19 cellular contexts compared by ENCODE assay signal in genomic region chr17:62737513-62737912, GRCh38.
DNase-seq lines count a peak whose midpoint lies in the region; ATAC-seq and TF ChIP-seq lines count a peak whose summit lies in the region.
"Had no signal": no experiment of that assay in that cellular context is flagged by ENCODE, and none has a peak within 500 bp of the region (broad histone marks: within the 10 kb centered on the region; RNA-seq: fewer than 3 reads in every experiment).

No MANE protein-coding gene starts in this region.

- H3K27me3 ChIP-seq in endodermal cell (ENCODE audit: control insufficient read depth, insufficient read depth, low read length, poor library complexity, severe bottlenecking) = no peaks in the 10 kb centered on the region
- no peaks in the 10 kb centered on the region for H3K27me3 ChIP-seq in HAP-1 (ENCODE audit: low read depth)
- H3K27me3 ChIP-seq: esophagus muscularis mucosa, testis had no signal

- no peak overlapping the region for H3K9ac ChIP-seq in endodermal cell (ENCODE audit: extremely low read depth, low read length, poor library complexity, severe bottlenecking)

- ATAC-seq in activated naive CD8-positive, alpha-beta T cell treated with anti-CD3 and anti-CD28 coated beads, Interleukin-2, amount 50 U/mL, for 24 hours = peak; percentile 76
- peak; percentile 61 for ATAC-seq in HG02885 (IDR thresholded peaks at IDR 0.05; ENCODE audit: poor library complexity, unreplicated experiment)
- ATAC-seq: activated CD8-positive, alpha-beta memory T cell treated with anti-CD3 and anti-CD28 coated beads, Interleukin-2, amount 10 ng/mL, durations not matched to agents 7 days and 5 days; left ventricle myocardium superior; T-cell had no signal

- H3K9me3 ChIP-seq in endodermal cell (ENCODE audit: control insufficient read depth, low read length) (no peaks in the 10 kb centered on the region), HAP-1 (no peaks in the 10 kb centered on the region)
- H3K9me3 ChIP-seq: esophagus muscularis mucosa, testis had no signal

- H3K36me3 Mint-ChIP-seq in activated naive CD8-positive, alpha-beta T cell treated with anti-CD3 and anti-CD28 coated beads, Interleukin-2, amount 50 U/mL, for 24 hours (ENCODE audit: low read depth) = no peaks in the 10 kb centered on the region
- H3K36me3 Mint-ChIP-seq in activated naive CD8-positive, alpha-beta T cell treated with anti-CD3 and anti-CD28 coated beads for 36 hours = no peaks in the 10 kb centered on the region
- no peaks in the 10 kb centered on the region for H3K36me3 Mint-ChIP-seq in endodermal cell (ENCODE audit: low read depth)
- H3K36me3 Mint-ChIP-seq: activated CD8-positive, alpha-beta memory T cell treated with anti-CD3 and anti-CD28 coated beads, Interleukin-2, amount 10 ng/mL, durations not matched to agents 7 days and 5 days; T-cell had no signal

- H3K9me3 Mint-ChIP-seq in activated naive CD8-positive, alpha-beta T cell treated with anti-CD3 and anti-CD28 coated beads, Interleukin-2, amount 50 U/mL, for 24 hours = no peaks in the 10 kb centered on the region
- H3K9me3 Mint-ChIP-seq in activated naive CD8-positive, alpha-beta T cell treated with anti-CD3 and anti-CD28 coated beads for 36 hours = no peaks in the 10 kb centered on the region
- no peaks in the 10 kb centered on the region for H3K9me3 Mint-ChIP-seq in endodermal cell
- H3K9me3 Mint-ChIP-seq: T-cell had no signal

- H3K4me3 Mint-ChIP-seq in activated naive CD8-positive, alpha-beta T cell treated with anti-CD3 and anti-CD28 coated beads, Interleukin-2, amount 50 U/mL, for 24 hours = no peak overlapping the region
- H3K4me3 Mint-ChIP-seq in activated naive CD8-positive, alpha-beta T cell treated with anti-CD3 and anti-CD28 coated beads for 36 hours = no peak overlapping the region
- H3K4me3 Mint-ChIP-seq in endodermal cell = no peak overlapping the region
- H3K4me3 Mint-ChIP-seq: activated CD8-positive, alpha-beta memory T cell treated with anti-CD3 and anti-CD28 coated beads, Interleukin-2, amount 10 ng/mL, durations not matched to agents 7 days and 5 days; T-cell had no signal

- H3K36me3 ChIP-seq in endodermal cell (ENCODE audit: control insufficient read depth, insufficient read depth, low read length) (no peaks in the 10 kb centered on the region), HAP-1 (replicated peaks) (no peaks in the 10 kb centered on the region)
- H3K36me3 ChIP-seq: esophagus muscularis mucosa had no signal

- in situ Hi-C loops in HAP-1 (cut with MboI; ENCODE audit: low sequenced_read_pairs) (no loop called here), GM13977 (cut with MboI; ENCODE audit: low pct_unique_long_range_greater_than_20kb, low sequenced_read_pairs, unreplicated experiment) (no loop called here)

- TF ChIP-seq CTCF in endodermal cell (conservative IDR thresholded peaks at IDR 0.05) = no peak
- TF ChIP-seq CTCF in GM13977 (IDR thresholded peaks at IDR 0.05; ENCODE audit: extremely low read depth, insufficient read depth, missing control alignments) = no peak

- H3K4me3 ChIP-seq in endodermal cell (ENCODE audit: low read length) = no peak overlapping the region
- H3K4me3 ChIP-seq in HAP-1 = no peak overlapping the region
- H3K4me3 ChIP-seq: esophagus muscularis mucosa, testis had no signal

- H3K27me3 Mint-ChIP-seq in activated naive CD8-positive, alpha-beta T cell treated with anti-CD3 and anti-CD28 coated beads, Interleukin-2, amount 50 U/mL, for 24 hours = peaks cover 8% of the 10 kb centered on the region
- H3K27me3 Mint-ChIP-seq in activated naive CD8-positive, alpha-beta T cell treated with anti-CD3 and anti-CD28 coated beads for 36 hours = peaks cover 6% of the 10 kb centered on the region
- H3K27me3 Mint-ChIP-seq in endodermal cell (ENCODE audit: insufficient read depth) = no peaks in the 10 kb centered on the region

- no peak overlapping the region for H3K27ac ChIP-seq in endodermal cell (ENCODE audit: low read depth, low read length)
- H3K27ac ChIP-seq: esophagus muscularis mucosa, testis had no signal

- H3K27ac Mint-ChIP-seq in activated naive CD8-positive, alpha-beta T cell treated with anti-CD3 and anti-CD28 coated beads, Interleukin-2, amount 50 U/mL, for 24 hours = no peak overlapping the region
- no peak overlapping the region for H3K27ac Mint-ChIP-seq in activated naive CD8-positive, alpha-beta T cell treated with anti-CD3 and anti-CD28 coated beads for 36 hours
- no peak overlapping the region for H3K27ac Mint-ChIP-seq in endodermal cell
- H3K27ac Mint-ChIP-seq: activated CD8-positive, alpha-beta memory T cell treated with anti-CD3 and anti-CD28 coated beads, Interleukin-2, amount 10 ng/mL, durations not matched to agents 7 days and 5 days; T-cell had no signal

- H3K4me1 ChIP-seq in endodermal cell (ENCODE audit: control insufficient read depth, insufficient read depth, low read length) (no peaks in the 10 kb centered on the region), HAP-1 (peaks cover 1% of the 10 kb centered on the region)
- H3K4me1 ChIP-seq: esophagus muscularis mucosa, testis had no signal

- peak; percentile 25 for DNase-seq in activated naive CD8-positive, alpha-beta T cell treated with anti-CD3 and anti-CD28 coated beads, Interleukin-2, amount 50 U/mL, for 24 hours
- DNase-seq in activated naive CD8-positive, alpha-beta T cell treated with anti-CD3 and anti-CD28 coated beads for 36 hours = no peak
- DNase-seq in endodermal cell = peak; percentile 30
- peak; percentile 31 to 46 (median 44) for DNase-seq in stimulated activated CD4-positive, alpha-beta T cell treated with anti-CD3 and anti-CD28 coated beads, TNF-alpha, amount 100 ng/mL, for 48 hours (ENCODE audit: low read depth in 3 of 3)
- no peak for DNase-seq in HAP-1 (ENCODE audit: low spot score in 2 of 2)
- no peak for DNase-seq in activated effector memory CD4-positive, alpha-beta T cell treated with anti-CD3 and anti-CD28 coated beads, Interleukin-2, amount 50 U/mL, for 16 hours
- no peak for DNase-seq in GM13977 (ENCODE audit: low spot score)
- DNase-seq: activated CD8-positive, alpha-beta memory T cell treated with anti-CD3 and anti-CD28 coated beads, Interleukin-2, amount 10 ng/mL, durations not matched to agents 7 days and 5 days; COR-L47; Karpas-422; left ventricle myocardium superior; NCI-H1105; NCI-H526 treated with DMSO at 0.1 percent for 48 hours; occipital lobe; Right ventricle myocardium superior; T-cell; testis had no signal

- 95 to 97% methylated on average over 3 to 8 of the region's 8 CpGs for WGBS in endodermal cell (ENCODE audit: insufficient coverage in 1 of 2, insufficient read length in 1 of 2), 2 experiments

- H3K4me1 Mint-ChIP-seq in activated naive CD8-positive, alpha-beta T cell treated with anti-CD3 and anti-CD28 coated beads, Interleukin-2, amount 50 U/mL, for 24 hours = peaks cover 16% of the 10 kb centered on the region
- peaks cover 10% of the 10 kb centered on the region for H3K4me1 Mint-ChIP-seq in activated naive CD8-positive, alpha-beta T cell treated with anti-CD3 and anti-CD28 coated beads for 36 hours
- no peaks in the 10 kb centered on the region for H3K4me1 Mint-ChIP-seq in endodermal cell
- H3K4me1 Mint-ChIP-seq: T-cell had no signal

Comparison
In these comparisons a context has a peak if more than half of its experiments do, and no peak if none do; other contexts are left out.
1. DNase-seq: peak in activated naive CD8-positive, alpha-beta T cell treated with anti-CD3 and anti-CD28 coated beads, Interleukin-2, amount 50 U/mL, for 24 hours (single experiment), endodermal cell (single experiment) and stimulated activated CD4-positive, alpha-beta T cell treated with anti-CD3 and anti-CD28 coated beads, TNF-alpha, amount 100 ng/mL, for 48 hours (3 of 3); none in activated naive CD8-positive, alpha-beta T cell treated with anti-CD3 and anti-CD28 coated beads for 36 hours (single experiment), HAP-1 (0 of 2), activated effector memory CD4-positive, alpha-beta T cell treated with anti-CD3 and anti-CD28 coated beads, Interleukin-2, amount 50 U/mL, for 16 hours (single experiment) and GM13977 (single experiment).